Comparison of ENCODE assay signal across 10 cellular contexts in genomic region chr1:79655876-79656275, GRCh38.
"Had no signal": no experiment of that assay in that cellular context is flagged by ENCODE, and none has a peak within 500 bp of the region (broad histone marks: within the 10 kb centered on the region; RNA-seq: fewer than 3 reads in every experiment).

No MANE protein-coding gene starts in this region.

- H3K27ac ChIP-seq: GM23248, HL-60 had no signal

- H3K9ac ChIP-seq: GM23248 had no signal

- ATAC-seq: HCT116, K562 had no signal

- FAIRE-seq: K562 had no signal

- DNase-seq: GM23248, GOT3, H7, HFFc6, IMR-90, KG1 had no signal

- H3K9me3 ChIP-seq: HAP-1 had no signal

- H3K4me3 ChIP-seq: GM23248, HAP-1, K562 had no signal

- H3K36me3 ChIP-seq: HAP-1 had no signal

- H2AFZ ChIP-seq: GM23248 had no signal
